32 cellular contexts compared by ENCODE assay signal in genomic region chr7:138158739-138159528, GRCh38.
"Had no signal": no experiment of that assay in that cellular context is flagged by ENCODE, and none has a peak within 500 bp of the region (broad histone marks: within the 10 kb centered on the region; RNA-seq: fewer than 3 reads in every experiment).

No MANE protein-coding gene starts in this region.

- ATAC-seq: activated T-cell treated with anti-CD3 and anti-CD28 coated beads, Interleukin-2, amount 50 U/mL, for 72 hours; left lung; mucosa of descending colon; natural killer cell treated with Interleukin-12 subunit alpha and Interleukin-12 subunit beta and Interleukin-15 and Interleukin-18, amount 100 ng/mL, for 72 hours; pancreas; psoas muscle; stimulated activated memory B cell treated with anti-CD40 and anti-IgM and Interleukin-4, amounts not matched to agents 10 μg/mL and 1 μg/mL and 100 μg/mL, for 72 hours; T-helper 17 cell; upper lobe of right lung had no signal

- H3K27ac Mint-ChIP-seq: activated naive CD8-positive, alpha-beta T cell; activated T-cell treated with anti-CD3 and anti-CD28 coated beads, Interleukin-2, amount 50 U/mL, for 72 hours; natural killer cell treated with Interleukin-12 subunit alpha and Interleukin-12 subunit beta and Interleukin-15 and Interleukin-18, amount 100 ng/mL, for 72 hours; stimulated activated memory B cell treated with anti-CD40 and anti-IgM and Interleukin-4, amounts not matched to agents 10 μg/mL and 1 μg/mL and 100 μg/mL, for 72 hours; T-helper 17 cell had no signal

- H3K36me3 Mint-ChIP-seq: natural killer cell treated with Interleukin-12 subunit alpha and Interleukin-12 subunit beta and Interleukin-15 and Interleukin-18, amount 100 ng/mL, for 72 hours; stimulated activated memory B cell treated with anti-CD40 and anti-IgM and Interleukin-4, amounts not matched to agents 10 μg/mL and 1 μg/mL and 100 μg/mL, for 72 hours had no signal

- H3K36me3 ChIP-seq: esophagus squamous epithelium, left lung, pancreas, stomach, thyroid gland, upper lobe of right lung had no signal

- H3K9me3 ChIP-seq: esophagus squamous epithelium, pancreas, psoas muscle, thyroid gland, upper lobe of right lung had no signal

- H3K4me3 ChIP-seq: esophagus squamous epithelium, left lung, lung, mucosa of descending colon, pancreas, psoas muscle, smooth muscle cell, stomach, thyroid gland, upper lobe of right lung had no signal

- H3K4me1 ChIP-seq: left lung, pancreas, psoas muscle, thyroid gland, upper lobe of right lung had no signal

- H3K4me2 ChIP-seq: smooth muscle cell had no signal

- H3K27me3 Mint-ChIP-seq: activated naive CD8-positive, alpha-beta T cell; central memory CD8-positive, alpha-beta T cell; stimulated activated memory B cell treated with anti-CD40 and anti-IgM and Interleukin-4, amounts not matched to agents 10 μg/mL and 1 μg/mL and 100 μg/mL, for 72 hours; T-helper 17 cell had no signal

- H3K4me1 Mint-ChIP-seq: central memory CD8-positive, alpha-beta T cell; stimulated activated memory B cell treated with anti-CD40 and anti-IgM and Interleukin-4, amounts not matched to agents 10 μg/mL and 1 μg/mL and 100 μg/mL, for 72 hours had no signal

- DNase-seq: activated CD4-positive, alpha-beta T cell treated with anti-CD3 and anti-CD28 coated beads for 1 hour; activated naive CD4-positive, alpha-beta T cell; activated T-cell treated with anti-CD3 and anti-CD28 coated beads for 4 hours; activated T-cell treated with anti-CD3 and anti-CD28 coated beads, Interleukin-2, amount 50 U/mL, for 72 hours; anterior cingulate cortex; dermis blood vessel endothelial cell; effector CD4-positive, alpha-beta T cell; esophagus squamous epithelium; foreskin melanocyte; kidney glomerular epithelial cell; left lung; mucosa of descending colon; pancreas; psoas muscle; stimulated activated CD4-positive, alpha-beta T cell treated with anti-CD3 and anti-CD28 coated beads, Interleukin-1b, Interleukin-23, amount 100 ng/mL, for 48 hours; stimulated activated CD4-positive, alpha-beta T cell treated with anti-CD3 and anti-CD28 coated beads, Interleukin-4, amount 100 ng/mL, for 4 hours; stimulated activated CD8-positive, alpha-beta memory T cell treated with anti-CD3 and anti-CD28 coated beads, Interleukin-4, amount 100 ng/mL, for 48 hours; stomach; T-helper 17 cell; T1000; thyroid gland; upper lobe of right lung had no signal

- H3K9me3 Mint-ChIP-seq: natural killer cell treated with Interleukin-12 subunit alpha and Interleukin-12 subunit beta and Interleukin-15 and Interleukin-18, amount 100 ng/mL, for 72 hours; stimulated activated memory B cell treated with anti-CD40 and anti-IgM and Interleukin-4, amounts not matched to agents 10 μg/mL and 1 μg/mL and 100 μg/mL, for 72 hours had no signal

- FAIRE-seq: bronchial epithelial cell, colon, endometrium, pancreas had no signal

- H3K4me3 Mint-ChIP-seq: activated naive CD8-positive, alpha-beta T cell; activated T-cell treated with anti-CD3 and anti-CD28 coated beads, Interleukin-2, amount 50 U/mL, for 72 hours; central memory CD8-positive, alpha-beta T cell; natural killer cell treated with Interleukin-12 subunit alpha and Interleukin-12 subunit beta and Interleukin-15 and Interleukin-18, amount 100 ng/mL, for 72 hours; stimulated activated memory B cell treated with anti-CD40 and anti-IgM and Interleukin-4, amounts not matched to agents 10 μg/mL and 1 μg/mL and 100 μg/mL, for 72 hours; T-helper 17 cell had no signal

- H3K27ac ChIP-seq: epithelial cell of prostate, esophagus squamous epithelium, left lung, pancreas, psoas muscle, stomach, thyroid gland, upper lobe of right lung had no signal

- H3K27me3 ChIP-seq: esophagus squamous epithelium, left lung, pancreas, stomach, thyroid gland, upper lobe of right lung had no signal
